ENCODE assay signal across 1 cellular context in the genomic region with DNA sequence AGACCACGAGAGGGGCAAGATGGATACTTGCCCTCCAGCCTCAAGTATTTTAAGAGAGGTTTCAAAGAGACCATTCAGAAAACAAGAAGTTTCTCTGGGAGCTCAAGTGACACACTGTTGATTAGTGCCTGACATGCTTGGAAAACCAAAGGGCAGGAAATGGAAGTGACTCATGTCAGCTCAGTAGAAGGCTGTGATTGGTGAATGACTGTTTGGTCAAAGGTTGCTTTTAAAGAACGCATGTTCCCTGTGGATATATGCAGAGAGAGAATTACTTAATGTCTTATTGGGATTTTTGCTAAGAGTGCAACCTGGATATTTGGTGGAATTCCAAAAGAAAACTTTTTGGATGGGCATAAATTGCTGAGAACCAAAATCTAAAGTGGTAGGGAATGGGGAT.
TF ChIP-seq lines count a peak whose summit lies in the region.

No MANE protein-coding gene starts in this region.

TF ChIP-seq in WTC11, 78 proteins besides CTCF, POLR2A, EP300 and RAD21 (continued from another document):
- TF ChIP-seq TEAD4 (CRISPR knock-in tag; IDR thresholded peaks at IDR 0.05) (no peak), CREM (CRISPR knock-in tag; IDR thresholded peaks at IDR 0.05) (no peak), EMX1 (CRISPR knock-in tag; IDR thresholded peaks at IDR 0.05) (no peak), GTF2I (CRISPR knock-in tag; conservative IDR thresholded peaks at IDR 0.05) (no peak), JUN (CRISPR knock-in tag; IDR thresholded peaks at IDR 0.05) (no peak), PRRX2 (CRISPR knock-in tag; IDR thresholded peaks at IDR 0.05) (no peak), RELA (CRISPR knock-in tag; IDR thresholded peaks at IDR 0.05; ENCODE audit: borderline replicate concordance) (no peak)
- TF ChIP-seq, protein P1, sequence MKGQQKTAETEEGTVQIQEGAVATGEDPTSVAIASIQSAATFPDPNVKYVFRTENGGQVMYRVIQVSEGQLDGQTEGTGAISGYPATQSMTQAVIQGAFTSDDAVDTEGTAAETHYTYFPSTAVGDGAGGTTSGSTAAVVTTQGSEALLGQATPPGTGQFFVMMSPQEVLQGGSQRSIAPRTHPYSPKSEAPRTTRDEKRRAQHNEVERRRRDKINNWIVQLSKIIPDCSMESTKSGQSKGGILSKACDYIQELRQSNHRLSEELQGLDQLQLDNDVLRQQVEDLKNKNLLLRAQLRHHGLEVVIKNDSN (CRISPR knock-in tag; IDR thresholded peaks at IDR 0.05): no peak
- TF ChIP-seq, protein P2, sequence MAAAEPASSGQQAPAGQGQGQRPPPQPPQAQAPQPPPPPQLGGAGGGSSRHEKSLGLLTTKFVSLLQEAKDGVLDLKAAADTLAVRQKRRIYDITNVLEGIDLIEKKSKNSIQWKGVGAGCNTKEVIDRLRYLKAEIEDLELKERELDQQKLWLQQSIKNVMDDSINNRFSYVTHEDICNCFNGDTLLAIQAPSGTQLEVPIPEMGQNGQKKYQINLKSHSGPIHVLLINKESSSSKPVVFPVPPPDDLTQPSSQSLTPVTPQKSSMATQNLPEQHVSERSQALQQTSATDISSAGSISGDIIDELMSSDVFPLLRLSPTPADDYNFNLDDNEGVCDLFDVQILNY (CRISPR knock-in tag; IDR thresholded peaks at IDR 0.05): no peak
